Comparison of ENCODE assay signal across 1 cellular context in the genomic region with DNA sequence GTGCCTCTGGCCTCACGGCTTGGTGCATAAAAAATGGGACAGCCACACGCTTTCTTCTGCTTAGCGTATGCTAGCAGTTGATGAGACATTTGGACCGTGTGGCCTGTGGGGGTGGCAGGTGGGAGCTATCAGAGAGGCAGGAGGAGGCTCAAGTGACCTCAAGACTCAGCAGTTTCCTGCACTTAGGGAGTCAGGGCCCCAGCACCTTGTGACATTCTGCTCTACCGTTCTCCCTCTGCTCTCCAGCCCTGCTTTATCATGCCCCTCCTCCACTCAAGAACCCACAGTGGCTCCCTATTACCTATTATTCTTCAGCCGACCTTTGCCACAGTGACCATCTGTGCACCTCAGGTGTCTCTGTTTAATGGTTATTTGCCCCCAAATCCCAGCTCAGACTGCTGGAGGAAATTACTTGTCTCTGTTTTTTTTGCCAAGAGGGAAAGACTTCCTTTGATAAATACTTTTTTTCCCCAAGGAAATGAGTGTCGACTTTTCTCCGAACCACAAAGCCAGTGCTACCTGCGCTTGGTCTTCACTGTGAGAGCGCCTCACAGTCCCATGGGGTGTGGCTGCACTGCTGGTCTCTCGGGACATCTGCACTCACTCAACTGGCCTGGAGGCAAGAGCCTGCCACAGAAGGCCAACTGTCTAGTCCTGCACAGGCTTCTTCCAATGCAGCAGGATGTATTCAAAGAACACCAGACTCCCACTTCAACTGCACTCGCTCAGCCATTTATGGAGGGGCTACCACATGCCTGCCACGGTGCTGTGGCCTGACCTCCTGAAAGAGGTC.
TF ChIP-seq lines count a peak whose summit lies in the region.

No MANE protein-coding gene starts in this region.

TF ChIP-seq in H1, 55 proteins besides CTCF, POLR2A, EP300 and RAD21 (continued from another document):
- TF ChIP-seq GABPA (IDR thresholded peaks at IDR 0.05; ENCODE audit: borderline replicate concordance, insufficient read depth, low read length) (no peak), RXRA (IDR thresholded peaks at IDR 0.05; ENCODE audit: insufficient read depth, low read depth, low read length) (no peak), SAP30 (IDR thresholded peaks at IDR 0.05; ENCODE audit: insufficient read depth, insufficient replicate concordance, low read length) (no peak), FOSL1 (IDR thresholded peaks at IDR 0.05; ENCODE audit: insufficient read depth, low read depth, low read length) (no peak), POU5F1 (IDR thresholded peaks at IDR 0.05; ENCODE audit: low read depth, low read length) (no peak)
- TF ChIP-seq, protein P1, sequence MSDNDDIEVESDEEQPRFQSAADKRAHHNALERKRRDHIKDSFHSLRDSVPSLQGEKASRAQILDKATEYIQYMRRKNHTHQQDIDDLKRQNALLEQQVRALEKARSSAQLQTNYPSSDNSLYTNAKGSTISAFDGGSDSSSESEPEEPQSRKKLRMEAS (IDR thresholded peaks at IDR 0.05): no peak
